Comparison of ENCODE assay signal across 1 cellular context in genomic region chr14:63992858-63993257, GRCh38.
TF ChIP-seq lines count a peak whose summit lies in the region.

No MANE protein-coding gene starts in this region.

TF ChIP-seq in WTC11, 78 proteins besides CTCF, POLR2A, EP300 and RAD21 (continued from another document):
- TF ChIP-seq CREM (CRISPR knock-in tag; IDR thresholded peaks at IDR 0.05) = no peak
